In genomic region chr15:41871175-41871905, GRCh38 we compare ENCODE assay signal across 23 cellular contexts. TPM values are rescaled to one million over a fixed set of nuclear protein-coding genes. Genes with fewer than 3 reads are reported as not detected.
A peak's percentile ranks its signal among the peaks of the same experiment; 100 is the strongest.
DNase-seq lines count a peak whose midpoint lies in the region; ATAC-seq and TF ChIP-seq lines count a peak whose summit lies in the region.
"Had no signal": no experiment of that assay in that cellular context is flagged by ENCODE, and none has a peak within 500 bp of the region (broad histone marks: within the 10 kb centered on the region; RNA-seq: fewer than 3 reads in every experiment).

No MANE protein-coding gene starts in this region.

- H3K36me3 ChIP-seq in CD8-positive, alpha-beta T cell (ENCODE audit: insufficient read depth, low read length), result no peaks in the 10 kb centered on the region
- H3K36me3 ChIP-seq: BE2C, lower lobe of right lung had no signal

- no peak overlapping the region for H3K27ac ChIP-seq in CD8-positive, alpha-beta T cell (ENCODE audit: low read depth, low read length)
- H3K27ac ChIP-seq: lower lobe of right lung, PC-9 had no signal

- ATAC-seq in CD8-positive, alpha-beta T cell, result no peak
- ATAC-seq in T-cell (replicated peaks in 1 of 4) (peak in 1 of 4 experiments; percentile 6), HG02970 (IDR thresholded peaks at IDR 0.05; ENCODE audit: low FRiP score, unreplicated experiment) (no peak)
- peak; percentile 2 for ATAC-seq in effector memory CD8-positive, alpha-beta T cell (replicated peaks)
- ATAC-seq: lower lobe of right lung had no signal

- peaks cover 10% of the 10 kb centered on the region for H3K4me1 ChIP-seq in CD8-positive, alpha-beta T cell (ENCODE audit: insufficient read depth, low read length)
- H3K4me1 ChIP-seq: lower lobe of right lung had no signal

- H3K27me3 ChIP-seq in CD8-positive, alpha-beta T cell (ENCODE audit: insufficient read depth, low read length), result no peaks in the 10 kb centered on the region
- H3K27me3 ChIP-seq: BE2C had no signal

- H3K4me3 Mint-ChIP-seq in activated T-cell treated with anti-CD3 and anti-CD28 coated beads, Interleukin-2, amount 50 U/mL, for 24 hours, result no peak overlapping the region
- no peak overlapping the region for H3K4me3 Mint-ChIP-seq in CD8-positive, alpha-beta T cell
- no peak overlapping the region for H3K4me3 Mint-ChIP-seq in T-cell
- H3K4me3 Mint-ChIP-seq in effector memory CD8-positive, alpha-beta T cell, result no peak overlapping the region
- H3K4me3 Mint-ChIP-seq: nephron progenitor cell had no signal

- no peak for TF ChIP-seq CTCF in CD8-positive, alpha-beta T cell (IDR thresholded peaks at IDR 0.05)

- intact Hi-C loops in CD8-positive, alpha-beta T cell (cut with DNase I, micrococcal nuclease), result no loop called here

- H3K27ac Mint-ChIP-seq in activated T-cell treated with anti-CD3 and anti-CD28 coated beads, Interleukin-2, amount 50 U/mL, for 24 hours, result peak overlapping the region; percentile 74
- peak overlapping the region; percentile 60 for H3K27ac Mint-ChIP-seq in CD8-positive, alpha-beta T cell
- peak overlapping the region; percentile 82 to 87 for H3K27ac Mint-ChIP-seq in T-cell
- H3K27ac Mint-ChIP-seq in effector memory CD8-positive, alpha-beta T cell, result peak overlapping the region; percentile 62 to 81

- H3K4me3 ChIP-seq in CD8-positive, alpha-beta T cell (ENCODE audit: low read depth, low read length), result no peak overlapping the region
- H3K4me3 ChIP-seq: lower lobe of right lung, PC-9 had no signal

- POLR2A ChIA-PET in CD8-positive, alpha-beta T cell (lab: Charles Lee), result interaction anchor here (2.9 kb wide), 1 partner anchor 23 kb away, joined by 10 read pairs; no protein-coding TSS in a partner anchor
- POLR2A ChIA-PET in T-cell (lab: Charles Lee), result no interaction called here

- no peaks in the 10 kb centered on the region for H3K9me3 Mint-ChIP-seq in activated T-cell treated with anti-CD3 and anti-CD28 coated beads, Interleukin-2, amount 50 U/mL, for 24 hours
- H3K9me3 Mint-ChIP-seq in CD8-positive, alpha-beta T cell, result no peaks in the 10 kb centered on the region
- no peaks in the 10 kb centered on the region for H3K9me3 Mint-ChIP-seq in T-cell
- H3K9me3 Mint-ChIP-seq in effector memory CD8-positive, alpha-beta T cell, result no peaks in the 10 kb centered on the region
- H3K9me3 Mint-ChIP-seq: nephron progenitor cell had no signal

- no peaks in the 10 kb centered on the region for H3K27me3 Mint-ChIP-seq in activated T-cell treated with anti-CD3 and anti-CD28 coated beads, Interleukin-2, amount 50 U/mL, for 24 hours
- H3K27me3 Mint-ChIP-seq in CD8-positive, alpha-beta T cell (ENCODE audit: low read depth), result no peaks in the 10 kb centered on the region
- H3K27me3 Mint-ChIP-seq in T-cell, result no peaks in the 10 kb centered on the region
- H3K27me3 Mint-ChIP-seq in effector memory CD8-positive, alpha-beta T cell, result peaks cover 0 to 7% of the 10 kb centered on the region in 2 donors

- H3K9me3 ChIP-seq in CD8-positive, alpha-beta T cell (ENCODE audit: low read length), result no peaks in the 10 kb centered on the region
- H3K9me3 ChIP-seq: BE2C, Caco-2, lower lobe of right lung had no signal

- CTCF ChIA-PET in CD8-positive, alpha-beta T cell (lab: Charles Lee), result interaction anchor here (2.1 kb wide), 1 partner anchor 33 kb away, joined by 7 read pairs; no protein-coding TSS in a partner anchor
- CTCF ChIA-PET in T-cell (lab: Charles Lee), result interaction anchor here in 1 of 2 donors (0.8 to 1.0 kb wide), 4 partner anchors 24 to 66 kb away, joined by 3 to 5 read pairs (median 4); no protein-coding TSS in a partner anchor

- no peak for DNase-seq in activated T-cell treated with anti-CD3 and anti-CD28 coated beads, Interleukin-2, amount 50 U/mL, for 24 hours
- no peak for DNase-seq in activated T-cell treated with anti-CD3 and anti-CD28 coated beads, Interleukin-2, amount 50 U/mL, for 48 hours
- no peak for DNase-seq in CD8-positive, alpha-beta T cell
- no peak for DNase-seq in T-cell
- DNase-seq in effector memory CD8-positive, alpha-beta T cell, result no peak
- DNase-seq in OCI-M1 (lab: John Stamatoyannopoulos, UW), result no peak
- DNase-seq in A172 (ENCODE audit: low spot score), result no peak
- DNase-seq: activated gamma-delta T cell, amniotic stem cell, BE2C, Caco-2, DMS79, GDM1, glutamatergic neuron, lower lobe of right lung, NCI-H1092, NCI-H1694 treated with DMSO at 0.1 percent for 48 hours, NCI-H510A treated with DMSO at 0.1 percent for 48 hours, nephron progenitor cell, SIG-M5, SW 1271 had no signal

- peaks cover 25% of the 10 kb centered on the region for H3K4me1 Mint-ChIP-seq in activated T-cell treated with anti-CD3 and anti-CD28 coated beads, Interleukin-2, amount 50 U/mL, for 24 hours (ENCODE audit: low read depth)
- peaks cover 4% of the 10 kb centered on the region for H3K4me1 Mint-ChIP-seq in CD8-positive, alpha-beta T cell (ENCODE audit: low read depth)
- H3K4me1 Mint-ChIP-seq in T-cell, result peaks cover 11 to 14% (median 12%) of the 10 kb centered on the region in 3 donors
- H3K4me1 Mint-ChIP-seq in effector memory CD8-positive, alpha-beta T cell (ENCODE audit: low read depth in 2 of 2), result peaks cover 14 to 23% of the 10 kb centered on the region in 2 donors

- no peaks in the 10 kb centered on the region for H3K36me3 Mint-ChIP-seq in activated T-cell treated with anti-CD3 and anti-CD28 coated beads, Interleukin-2, amount 50 U/mL, for 24 hours (ENCODE audit: low read depth)
- no peaks in the 10 kb centered on the region for H3K36me3 Mint-ChIP-seq in CD8-positive, alpha-beta T cell
- no peaks in the 10 kb centered on the region for H3K36me3 Mint-ChIP-seq in T-cell
- H3K36me3 Mint-ChIP-seq in effector memory CD8-positive, alpha-beta T cell (ENCODE audit: insufficient read depth), result peaks cover 5% of the 10 kb centered on the region

RNA-seq across cellular contexts. Expression of gene SPTBN5, which starts 22.5 kb away (rescaled TPM):
- 1 to 10 TPM; 1.1 to 1.2 TPM for total RNA-seq in CD8-positive, alpha-beta T cell
- 1 to 10 TPM; 1.0 to 4.0 (median 2.2) TPM for total RNA-seq in T-cell
- 0.16 and 0.22 TPM in 2 replicates for total RNA-seq in A172 (2014; rRNA removed; shearing (Covaris generic))

RNA-seq across cellular contexts. Expression of gene PLA2G4B, which starts 32.7 kb away (rescaled TPM):
- 10 to 100 TPM; 25.0 to 26.1 TPM for total RNA-seq in CD8-positive, alpha-beta T cell
- 10 to 100 TPM; 32.0 to 55.8 (median 44.9) TPM for total RNA-seq in T-cell
- 0.57 and 0.84 TPM in 2 replicates for total RNA-seq in A172 (2014; rRNA removed; shearing (Covaris generic))

RNA-seq across cellular contexts. Expression of gene JMJD7, which starts 43.4 kb away (rescaled TPM):
- 10 to 100 TPM; 27.5 to 38.3 TPM for total RNA-seq in CD8-positive, alpha-beta T cell
- 10 to 100 TPM; 35.8 to 72.7 (median 45.3) TPM for total RNA-seq in T-cell
- 2.2 and 2.5 TPM in 2 replicates for total RNA-seq in A172 (2014; rRNA removed; shearing (Covaris generic))

Comparison
In these comparisons a context has a peak if more than half of its experiments do, and no peak if none do; other contexts are left out.
1. RNA of gene PLA2G4B, which starts 32.7 kb away (total RNA-seq): 32.0 to 55.8 TPM in T-cell and 25.0 to 26.1 TPM in CD8-positive, alpha-beta T cell; 0.57 to 0.84 TPM in A172; every median in the first group is over 10 times any median in the second.
2. Peak in every context shown above with its lines, with median percentiles within 50 percentile points of each other: H3K27ac Mint-ChIP-seq.